ENCODE assay signal across 9 cellular contexts in genomic region chr9:135480942-135481315, GRCh38. TPM values are rescaled to one million over a fixed set of nuclear protein-coding genes. Genes with fewer than 3 reads are reported as not detected.
A peak's percentile ranks its signal among the peaks of the same experiment; 100 is the strongest.
DNase-seq lines count a peak whose midpoint lies in the region; ATAC-seq and TF ChIP-seq lines count a peak whose summit lies in the region.
"Had no signal": no experiment of that assay in that cellular context is flagged by ENCODE, and none has a peak within 500 bp of the region (broad histone marks: within the 10 kb centered on the region; RNA-seq: fewer than 3 reads in every experiment).

No MANE protein-coding gene starts in this region.

- H3K36me3 Mint-ChIP-seq in HFFc6 (ENCODE audit: low read depth) = peaks cover 5% of the 10 kb centered on the region; the same call in 1 of the 2 replicates
- H3K36me3 Mint-ChIP-seq in activated naive CD8-positive, alpha-beta T cell treated with anti-CD3 and anti-CD28 coated beads, Interleukin-2, amount 50 U/mL, for 24 hours (ENCODE audit: low read depth) = no peaks in the 10 kb centered on the region
- H3K36me3 Mint-ChIP-seq in stimulated activated effector memory CD8-positive, alpha-beta T cell treated with anti-CD3 and anti-CD28 coated beads, Interleukin-12 subunit alpha, Interleukin-12 subunit beta, amount 100 ng/mL, for 72 hours = peaks cover 8% of the 10 kb centered on the region

- DNase-seq in HFFc6 = no peak
- no peak for DNase-seq in activated naive CD8-positive, alpha-beta T cell treated with anti-CD3 and anti-CD28 coated beads, Interleukin-2, amount 50 U/mL, for 24 hours
- no peak for DNase-seq in stimulated activated effector memory CD8-positive, alpha-beta T cell treated with anti-CD3 and anti-CD28 coated beads, Interleukin-12 subunit alpha, Interleukin-12 subunit beta, amount 100 ng/mL, for 72 hours (ENCODE audit: low spot score in 2 of 2)
- DNase-seq: NCI-H2029 had no signal

- no peaks in the 10 kb centered on the region for H3K9me3 Mint-ChIP-seq in HFFc6
- no peaks in the 10 kb centered on the region for H3K9me3 Mint-ChIP-seq in activated naive CD8-positive, alpha-beta T cell treated with anti-CD3 and anti-CD28 coated beads, Interleukin-2, amount 50 U/mL, for 24 hours
- no peaks in the 10 kb centered on the region for H3K9me3 Mint-ChIP-seq in stimulated activated effector memory CD8-positive, alpha-beta T cell treated with anti-CD3 and anti-CD28 coated beads, Interleukin-12 subunit alpha, Interleukin-12 subunit beta, amount 100 ng/mL, for 72 hours

- no peak overlapping the region for H3K27ac Mint-ChIP-seq in HFFc6
- no peak overlapping the region for H3K27ac Mint-ChIP-seq in activated naive CD8-positive, alpha-beta T cell treated with anti-CD3 and anti-CD28 coated beads, Interleukin-2, amount 50 U/mL, for 24 hours
- no peak overlapping the region for H3K27ac Mint-ChIP-seq in stimulated activated effector memory CD8-positive, alpha-beta T cell treated with anti-CD3 and anti-CD28 coated beads, Interleukin-12 subunit alpha, Interleukin-12 subunit beta, amount 100 ng/mL, for 72 hours

- no peaks in the 10 kb centered on the region for H3K9me3 ChIP-seq in iPS-18c (ENCODE audit: control insufficient read depth, insufficient read depth, low read length)

- H3K4me1 Mint-ChIP-seq in HFFc6 (ENCODE audit: low read depth) = peaks cover 17% of the 10 kb centered on the region
- H3K4me1 Mint-ChIP-seq in activated naive CD8-positive, alpha-beta T cell treated with anti-CD3 and anti-CD28 coated beads, Interleukin-2, amount 50 U/mL, for 24 hours = peaks cover 4% of the 10 kb centered on the region
- peaks cover 5% of the 10 kb centered on the region for H3K4me1 Mint-ChIP-seq in stimulated activated effector memory CD8-positive, alpha-beta T cell treated with anti-CD3 and anti-CD28 coated beads, Interleukin-12 subunit alpha, Interleukin-12 subunit beta, amount 100 ng/mL, for 72 hours

- peak overlapping the region; percentile 75 for H3K4me3 ChIP-seq in iPS-18c (ENCODE audit: insufficient read depth, low read depth, low read length)

- no peaks in the 10 kb centered on the region; the same call in 1 of the 2 replicates for H3K27me3 Mint-ChIP-seq in HFFc6 (ENCODE audit: insufficient read depth)
- peaks cover 53% of the 10 kb centered on the region for H3K27me3 Mint-ChIP-seq in activated naive CD8-positive, alpha-beta T cell treated with anti-CD3 and anti-CD28 coated beads, Interleukin-2, amount 50 U/mL, for 24 hours

- no peak for ATAC-seq in activated naive CD8-positive, alpha-beta T cell treated with anti-CD3 and anti-CD28 coated beads, Interleukin-2, amount 50 U/mL, for 24 hours
- ATAC-seq in stimulated activated effector memory CD8-positive, alpha-beta T cell treated with anti-CD3 and anti-CD28 coated beads, Interleukin-12 subunit alpha, Interleukin-12 subunit beta, amount 100 ng/mL, for 72 hours = no peak
- ATAC-seq in GM21576 (IDR thresholded peaks at IDR 0.05; ENCODE audit: unreplicated experiment) = no peak
- ATAC-seq in HG03521 (IDR thresholded peaks at IDR 0.05; ENCODE audit: unreplicated experiment) = no peak
- ATAC-seq in GM19023 (IDR thresholded peaks at IDR 0.05; ENCODE audit: unreplicated experiment) = no peak
- no peak for ATAC-seq in HG02852 (IDR thresholded peaks at IDR 0.05; ENCODE audit: unreplicated experiment)

- no peak for TF ChIP-seq CTCF in HFFc6 (IDR thresholded peaks at IDR 0.05)

- H3K4me3 Mint-ChIP-seq in HFFc6 = peak overlapping the region; percentile 80
- H3K4me3 Mint-ChIP-seq in activated naive CD8-positive, alpha-beta T cell treated with anti-CD3 and anti-CD28 coated beads, Interleukin-2, amount 50 U/mL, for 24 hours = peak overlapping the region; percentile 29
- peak overlapping the region; percentile 50 for H3K4me3 Mint-ChIP-seq in stimulated activated effector memory CD8-positive, alpha-beta T cell treated with anti-CD3 and anti-CD28 coated beads, Interleukin-12 subunit alpha, Interleukin-12 subunit beta, amount 100 ng/mL, for 72 hours

RNA-seq across cellular contexts. Expression of gene PPP1R26, which starts 1.3 kb away (rescaled TPM):
- 10 to 100 TPM; 10.6 to 14.9 (median 11.0) TPM for total RNA-seq in HFFc6 (2021; fragmentation: NEBNext Ultra II Directional; extraction: Animal tissue kit (Norgen Biotek cat#: 25700))

RNA-seq across cellular contexts. Expression of gene MRPS2, which starts 19.6 kb away (rescaled TPM):
- total RNA-seq in HFFc6 (2021; fragmentation: NEBNext Ultra II Directional; extraction: Animal tissue kit (Norgen Biotek cat#: 25700)) = 10 to 100 TPM; 37.5 to 43.3 (median 38.6) TPM

RNA-seq across cellular contexts. Expression of gene LCN1, which starts 40.3 kb away (rescaled TPM):
- total RNA-seq in HFFc6 (2021; fragmentation: NEBNext Ultra II Directional; extraction: Animal tissue kit (Norgen Biotek cat#: 25700)) = under 1 TPM in 2 of 6 experiments, not detected in 4; 0.28 to 0.46 TPM

Comparison
In these comparisons a context has a peak if more than half of its experiments do, and no peak if none do; other contexts are left out.
1. H3K4me3 Mint-ChIP-seq: peak in every context shown above with its lines; median percentile 80 in HFFc6; 50 in stimulated activated effector memory CD8-positive, alpha-beta T cell treated with anti-CD3 and anti-CD28 coated beads, Interleukin-12 subunit alpha, Interleukin-12 subunit beta, amount 100 ng/mL, for 72 hours; 29 in activated naive CD8-positive, alpha-beta T cell treated with anti-CD3 and anti-CD28 coated beads, Interleukin-2, amount 50 U/mL, for 24 hours.